29 cellular contexts compared by ENCODE assay signal in the genomic region with DNA sequence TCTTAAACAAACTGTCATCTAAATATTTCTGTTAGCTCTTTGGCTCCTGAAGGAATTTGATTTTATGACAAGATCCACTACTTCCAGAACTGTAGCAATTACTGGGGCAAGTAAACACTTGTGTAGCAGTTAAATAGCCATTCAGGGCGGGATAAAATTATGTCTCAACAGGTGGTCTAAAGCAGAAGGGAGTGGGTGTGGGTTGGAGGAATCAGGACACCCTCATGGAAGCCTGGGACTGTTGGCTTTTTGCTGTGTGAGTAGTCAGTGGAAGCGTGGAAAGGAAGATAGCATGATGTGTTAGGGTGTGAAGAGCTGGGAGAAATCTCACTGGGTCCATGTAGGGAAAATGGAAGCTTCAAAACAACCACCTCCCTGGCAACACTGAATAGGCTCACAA.
"Had no signal": no experiment of that assay in that cellular context is flagged by ENCODE, and none has a peak within 500 bp of the region (broad histone marks: within the 10 kb centered on the region; RNA-seq: fewer than 3 reads in every experiment).

No MANE protein-coding gene starts in this region.

- H3K4me3 Mint-ChIP-seq: activated CD4-positive, alpha-beta memory T cell treated with anti-CD3 and anti-CD28 coated beads for 36 hours; activated naive CD4-positive, alpha-beta T cell treated with anti-CD3 and anti-CD28 coated beads for 36 hours; activated T-cell treated with anti-CD3 and anti-CD28 coated beads, Interleukin-2, amount 50 U/mL, for 4 hours; activated T-helper 1 cell treated with anti-CD3 and anti-CD28 coated beads, Interleukin-12 subunit alpha, Interleukin-12 subunit beta, Interleukin-2, Interleukin-4 antibody, amounts not matched to agents 30 ng/mL and 10 ng/mL and 1 ng/mL, durations not matched to agents 14 hours and 24 hours and 36 hours had no signal

- H3K27ac ChIP-seq: adrenal gland, body of pancreas, KMS-11, SJCRH30, SK-N-MC had no signal

- FAIRE-seq: astrocyte, TTC549 had no signal

- H3K27ac Mint-ChIP-seq: activated CD4-positive, alpha-beta memory T cell treated with anti-CD3 and anti-CD28 coated beads for 36 hours; activated naive CD4-positive, alpha-beta T cell treated with anti-CD3 and anti-CD28 coated beads for 36 hours; activated naive CD4-positive, alpha-beta T cell treated with anti-CD3 and anti-CD28 coated beads, Interleukin-2, amount 50 U/mL, for 72 hours; activated T-helper 1 cell treated with anti-CD3 and anti-CD28 coated beads, Interleukin-12 subunit alpha, Interleukin-12 subunit beta, Interleukin-2, Interleukin-4 antibody, amounts not matched to agents 30 ng/mL and 10 ng/mL and 1 ng/mL, durations not matched to agents 14 hours and 24 hours and 36 hours had no signal

- H3K36me3 ChIP-seq: adrenal gland, breast epithelium, SJCRH30 had no signal

- H3K9ac ChIP-seq: KMS-11 had no signal

- H3K27me3 Mint-ChIP-seq: activated CD4-positive, alpha-beta memory T cell treated with anti-CD3 and anti-CD28 coated beads for 36 hours had no signal

- H3K9me3 Mint-ChIP-seq: activated CD4-positive, alpha-beta memory T cell treated with anti-CD3 and anti-CD28 coated beads for 36 hours had no signal

- H3K27me3 ChIP-seq: adrenal gland, body of pancreas, breast epithelium, SJCRH30 had no signal

- H3K9me3 ChIP-seq: adrenal gland, body of pancreas, breast epithelium, SJCRH30 had no signal

- DNase-seq: activated CD4-positive, alpha-beta memory T cell treated with anti-CD3 and anti-CD28 coated beads for 36 hours; activated CD4-positive, alpha-beta T cell treated with anti-CD3 and anti-CD28 coated beads for 4 hours; activated CD4-positive, alpha-beta T cell treated with anti-CD3 and anti-CD28 coated beads, Interleukin-2, amount 50 U/mL, for 1 hour; activated CD4-positive, CD25-positive, alpha-beta regulatory T cell treated with anti-CD3 and anti-CD28 coated beads, Interleukin-2, amount 50 U/mL, for 72 hours; activated CD8-positive, alpha-beta memory T cell treated with anti-CD3 and anti-CD28 coated beads, Interleukin-2, amount 50 U/mL, for 4 hours; activated gamma-delta T cell treated with Interleukin-2 at 50 U/mL for 16 hours; activated naive CD4-positive, alpha-beta T cell treated with anti-CD3 and anti-CD28 coated beads for 36 hours; activated T-cell treated with anti-CD3 and anti-CD28 coated beads for 4 hours; activated T-cell treated with anti-CD3 and anti-CD28 coated beads, Interleukin-2, amount 50 U/mL, for 4 hours; adrenal gland; body of pancreas; MM.1S; NCI-H1092; NCI-H1436 treated with DMSO at 0.1 percent for 48 hours; NCI-H1694 treated with DMSO at 0.1 percent for 48 hours; NCI-H2029; NCI-H2107; NCI-H226; NCI-H524 treated with DMSO at 0.1 percent for 48 hours; SHP77; T1000 had no signal

- H3K4me3 ChIP-seq: adrenal gland, body of pancreas, breast epithelium, SJCRH30, SK-N-MC had no signal

- H3K4me2 ChIP-seq: KMS-11 had no signal

- H3K36me3 Mint-ChIP-seq: activated CD4-positive, alpha-beta memory T cell treated with anti-CD3 and anti-CD28 coated beads for 36 hours; activated naive CD4-positive, alpha-beta T cell treated with anti-CD3 and anti-CD28 coated beads, Interleukin-2, amount 50 U/mL, for 72 hours had no signal

- H3K4me1 ChIP-seq: body of pancreas, breast epithelium, SJCRH30 had no signal
